21 cellular contexts compared by ENCODE assay signal in genomic region chr3:8653800-8654408, GRCh38. TPM values are rescaled to one million over a fixed set of nuclear protein-coding genes. Genes with fewer than 3 reads are reported as not detected.
"Had no signal": no experiment of that assay in that cellular context is flagged by ENCODE, and none has a peak within 500 bp of the region (broad histone marks: within the 10 kb centered on the region; RNA-seq: fewer than 3 reads in every experiment).

No MANE protein-coding gene starts in this region.

- H3K4me3 Mint-ChIP-seq: activated naive CD8-positive, alpha-beta T cell; effector memory CD8-positive, alpha-beta T cell; natural killer cell treated with Interleukin-12 subunit alpha and Interleukin-12 subunit beta and Interleukin-15 and Interleukin-18, amount 100 ng/mL, for 72 hours had no signal

- FAIRE-seq: TTC549 had no signal

- H3K4me3 ChIP-seq: cardiac muscle cell, lower lobe of right lung, tibial nerve, uterus had no signal

- H3K9ac ChIP-seq: parathyroid adenoma had no signal

- H3K36me3 ChIP-seq: cardiac muscle cell, lower lobe of right lung, tibial nerve, uterus had no signal

- ATAC-seq: effector memory CD8-positive, alpha-beta T cell; left colon; lower lobe of right lung; natural killer cell treated with Interleukin-12 subunit alpha and Interleukin-12 subunit beta and Interleukin-15 and Interleukin-18, amount 100 ng/mL, for 72 hours; stimulated activated naive CD8-positive, alpha-beta T cell treated with anti-CD3 and anti-CD28 coated beads, Interleukin-15, Interleukin-2, amounts not matched to agents 100 U/mL and 50 U/mL, for 24 hours had no signal

- DNase-seq: activated CD4-positive, alpha-beta T cell treated with anti-CD3 and anti-CD28 coated beads, Interleukin-2, amount 50 U/mL, for 4 hours; activated T-cell treated with anti-CD3 and anti-CD28 coated beads for 4 hours; amniotic stem cell; effector memory CD8-positive, alpha-beta T cell; foreskin fibroblast; hippocampal formation; islet precursor cell; left colon; lower lobe of right lung; stimulated activated CD4-positive, alpha-beta T cell treated with anti-CD3 and anti-CD28 coated beads, Interleukin-12 subunit alpha, Interleukin-12 subunit beta, amount 100 ng/mL, for 4 hours; stimulated activated CD4-positive, alpha-beta T cell treated with anti-CD3 and anti-CD28 coated beads, Interleukin-2, amount 100 ng/mL, for 24 hours; stimulated activated naive CD8-positive, alpha-beta T cell treated with anti-CD3 and anti-CD28 coated beads, Interleukin-15, Interleukin-2, amounts not matched to agents 100 U/mL and 50 U/mL, for 24 hours; substantia nigra; uterus had no signal

- H3K9me3 ChIP-seq: lower lobe of right lung, uterus had no signal

- H3K27ac Mint-ChIP-seq: activated naive CD8-positive, alpha-beta T cell; effector memory CD8-positive, alpha-beta T cell; natural killer cell treated with Interleukin-12 subunit alpha and Interleukin-12 subunit beta and Interleukin-15 and Interleukin-18, amount 100 ng/mL, for 72 hours had no signal

- H2AFZ ChIP-seq: parathyroid adenoma had no signal

- H3K9me3 Mint-ChIP-seq: effector memory CD8-positive, alpha-beta T cell had no signal

- H3K79me2 ChIP-seq: parathyroid adenoma had no signal

- H3K27ac ChIP-seq: cardiac muscle cell, lower lobe of right lung, parathyroid adenoma, tibial nerve, uterus had no signal

- H3K4me1 ChIP-seq: uterus had no signal

- H3K36me3 Mint-ChIP-seq: activated naive CD8-positive, alpha-beta T cell; natural killer cell treated with Interleukin-12 subunit alpha and Interleukin-12 subunit beta and Interleukin-15 and Interleukin-18, amount 100 ng/mL, for 72 hours had no signal

- H3K27me3 ChIP-seq: cardiac muscle cell, tibial nerve, uterus had no signal

RNA-seq across cellular contexts. Expression of gene SSUH2, which starts 9.3 kb away (rescaled TPM):
- total RNA-seq: glomerular endothelial cell; lower lobe of right lung; natural killer cell treated with Interleukin-12 subunit alpha and Interleukin-12 subunit beta and Interleukin-15 and Interleukin-18, amount 100 ng/mL, for 72 hours had no signal
- polyA plus RNA-seq: cardiac muscle cell had no signal
